Comparison of ENCODE assay signal across 35 cellular contexts in genomic region chr6:141780296-141780695, GRCh38.
"Had no signal": no experiment of that assay in that cellular context is flagged by ENCODE, and none has a peak within 500 bp of the region (broad histone marks: within the 10 kb centered on the region; RNA-seq: fewer than 3 reads in every experiment).

No MANE protein-coding gene starts in this region.

- H3K27me3 ChIP-seq: MG63 had no signal

- H3K4me3 ChIP-seq: MG63 had no signal

- DNase-seq: Kasumi-1, MG63, MM.1S, MV-4-11, NCI-H1048, NCI-H1092, NCI-H1092 treated with DMSO at 0.1 percent for 48 hours, NCI-H1105, NCI-H1105 treated with DMSO at 0.1 percent for 48 hours, NCI-H1417, NCI-H1417 treated with DMSO at 0.1 percent for 48 hours, NCI-H1436, NCI-H1436 treated with DMSO at 0.1 percent for 48 hours, NCI-H146, NCI-H1694, NCI-H1694 treated with DMSO at 0.1 percent for 48 hours, NCI-H187, NCI-H187 treated with DMSO at 0.1 percent for 48 hours, NCI-H1930, NCI-H2029, NCI-H2029 treated with DMSO at 0.1 percent for 48 hours, NCI-H2081, NCI-H2081 treated with DMSO at 0.1 percent for 48 hours, NCI-H2107, NCI-H2171, NCI-H2171 treated with DMSO at 0.1 percent for 48 hours, NCI-H2227 treated with DMSO at 0.1 percent for 48 hours, NCI-H226, NCI-H345, NCI-H446, NCI-H446 treated with DMSO at 0.1 percent for 48 hours, NCI-H510A, NCI-H524, NCI-H524 treated with DMSO at 0.1 percent for 48 hours, NCI-H526 had no signal

- H3K36me3 ChIP-seq: MG63 had no signal
